14 cellular contexts compared by ENCODE assay signal in genomic region chr6:7171119-7171518, GRCh38.
A peak's percentile ranks its signal among the peaks of the same experiment; 100 is the strongest.
DNase-seq lines count a peak whose midpoint lies in the region; ATAC-seq and TF ChIP-seq lines count a peak whose summit lies in the region.
"Had no signal": no experiment of that assay in that cellular context is flagged by ENCODE, and none has a peak within 500 bp of the region (broad histone marks: within the 10 kb centered on the region; RNA-seq: fewer than 3 reads in every experiment).

No MANE protein-coding gene starts in this region.

- no peaks in the 10 kb centered on the region for H3K9me2 ChIP-seq in OCI-LY7 (ENCODE audit: insufficient read depth, low read length)

- H3K9me3 ChIP-seq in OCI-LY7 (ENCODE audit: low read length): no peaks in the 10 kb centered on the region
- no peaks in the 10 kb centered on the region for H3K9me3 ChIP-seq in subcutaneous abdominal adipose tissue (ENCODE audit: control insufficient read depth in 5 of 5, low read length in 5 of 5)
- no peaks in the 10 kb centered on the region; the same call in 1 of the 2 replicates for H3K9me3 ChIP-seq in HAP-1
- H3K9me3 ChIP-seq: esophagus squamous epithelium had no signal

- H3K4me2 ChIP-seq in OCI-LY7 (ENCODE audit: low read length): peak overlapping the region; percentile 32

- H3K4me3 Mint-ChIP-seq in activated CD4-positive, alpha-beta T cell treated with anti-CD3 and anti-CD28 coated beads for 36 hours: no peak overlapping the region
- H3K4me3 Mint-ChIP-seq: activated CD4-positive, alpha-beta T cell treated with anti-CD3 and anti-CD28 coated beads, Interleukin-2, amount 10 ng/mL, durations not matched to agents 7 days and 5 days had no signal

- TF ChIP-seq CTCF in OCI-LY7 (conservative IDR thresholded peaks at IDR 0.05; ENCODE audit: low read length) (no peak), GM13977 (IDR thresholded peaks at IDR 0.05; ENCODE audit: extremely low read depth, insufficient read depth, missing control alignments) (no peak)

- no peak overlapping the region for H3K27ac ChIP-seq in OCI-LY7 (ENCODE audit: low read depth, low read length, poor library complexity, severe bottlenecking)
- H3K27ac ChIP-seq in subcutaneous abdominal adipose tissue (ENCODE audit: low read depth, low read length): peak overlapping the region; percentile 97

- peaks cover 2% of the 10 kb centered on the region for H3K36me3 Mint-ChIP-seq in activated CD4-positive, alpha-beta T cell treated with anti-CD3 and anti-CD28 coated beads for 36 hours (ENCODE audit: low read depth)

- no peaks in the 10 kb centered on the region for H3K79me2 ChIP-seq in OCI-LY7 (ENCODE audit: insufficient read depth, low read depth, low read length)

- H3K27me3 Mint-ChIP-seq in activated CD4-positive, alpha-beta T cell treated with anti-CD3 and anti-CD28 coated beads for 36 hours: no peaks in the 10 kb centered on the region
- H3K27me3 Mint-ChIP-seq: activated CD4-positive, alpha-beta T cell treated with anti-CD3 and anti-CD28 coated beads, Interleukin-2, amount 10 ng/mL, durations not matched to agents 7 days and 5 days had no signal

- no peaks in the 10 kb centered on the region for H3K27me3 ChIP-seq in subcutaneous abdominal adipose tissue (ENCODE audit: control insufficient read depth in 5 of 5, insufficient read depth in 4 of 5, low read length in 5 of 5)
- H3K27me3 ChIP-seq in HAP-1 (ENCODE audit: low read depth): no peaks in the 10 kb centered on the region
- H3K27me3 ChIP-seq: esophagus squamous epithelium had no signal

- intact Hi-C loops in activated CD4-positive, alpha-beta T cell treated with anti-CD3 and anti-CD28 coated beads for 36 hours (cut with DNase I, micrococcal nuclease): no loop called here
- intact Hi-C loops in OCI-LY7 (cut with micrococcal nuclease; ENCODE audit: unreplicated experiment): loop anchor here (2.0 kb wide), 1 partner anchor 68 kb away; no protein-coding TSS in a partner anchor

- H3K4me1 ChIP-seq in OCI-LY7 (ENCODE audit: insufficient read depth, low read length, poor library complexity, severe bottlenecking) (peaks cover 16% of the 10 kb centered on the region), subcutaneous abdominal adipose tissue (ENCODE audit: control insufficient read depth in 5 of 5, insufficient read depth in 5 of 5, low read length in 5 of 5) (peaks cover 23 to 93% (median 82%) of the 10 kb centered on the region in 5 donors), HAP-1 (peaks cover 16% of the 10 kb centered on the region)

- H3K9ac ChIP-seq in subcutaneous abdominal adipose tissue (ENCODE audit: low read length in 5 of 5): peak overlapping the region in 1 of 5 donors; percentile 1

- no peaks in the 10 kb centered on the region for H3K36me3 ChIP-seq in OCI-LY7 (ENCODE audit: insufficient read depth, low read length)
- no peaks in the 10 kb centered on the region for H3K36me3 ChIP-seq in subcutaneous abdominal adipose tissue (ENCODE audit: control insufficient read depth in 5 of 5, insufficient read depth in 5 of 5, low read length in 5 of 5)
- H3K36me3 ChIP-seq in HAP-1 (replicated peaks): no peaks in the 10 kb centered on the region

- H3K4me3 ChIP-seq in OCI-LY7 (ENCODE audit: low read depth, low read length, poor library complexity, severe bottlenecking) (no peak overlapping the region), subcutaneous abdominal adipose tissue (ENCODE audit: low read depth in 1 of 5, low read length in 5 of 5) (no peak overlapping the region), HAP-1 (no peak overlapping the region)
- H3K4me3 ChIP-seq: esophagus squamous epithelium had no signal

- DNase-seq in activated CD4-positive, alpha-beta T cell treated with anti-CD3 and anti-CD28 coated beads for 36 hours: no peak
- DNase-seq in activated CD4-positive, alpha-beta T cell treated with anti-CD3 and anti-CD28 coated beads, Interleukin-2, amount 50 U/mL, for 4 hours: no peak
- DNase-seq in OCI-LY7 (ENCODE audit: low spot score) (peak; percentile 38), left kidney (ENCODE audit: low read depth, low spot score) (peak; percentile 77), NCI-H2171 (lab: John Stamatoyannopoulos, UW) (no peak), GM13977 (ENCODE audit: low spot score) (no peak), HAP-1 (ENCODE audit: low spot score in 2 of 2) (no peak)
- DNase-seq: activated CD4-positive, alpha-beta T cell treated with anti-CD3 and anti-CD28 coated beads, Interleukin-2, amount 10 ng/mL, durations not matched to agents 7 days and 5 days; cerebellar nuclear complex; DMS153; esophagus squamous epithelium; NCI-H2227 treated with DMSO at 0.1 percent for 48 hours; T-helper 2 cell had no signal

- H3K9me3 Mint-ChIP-seq in activated CD4-positive, alpha-beta T cell treated with anti-CD3 and anti-CD28 coated beads for 36 hours (ENCODE audit: low read depth): no peaks in the 10 kb centered on the region
- H3K9me3 Mint-ChIP-seq: activated CD4-positive, alpha-beta T cell treated with anti-CD3 and anti-CD28 coated beads, Interleukin-2, amount 10 ng/mL, durations not matched to agents 7 days and 5 days had no signal

- H2AFZ ChIP-seq in OCI-LY7 (ENCODE audit: low read length): no peak overlapping the region

- peaks cover 21% of the 10 kb centered on the region for H3K4me1 Mint-ChIP-seq in activated CD4-positive, alpha-beta T cell treated with anti-CD3 and anti-CD28 coated beads for 36 hours

- peak overlapping the region; percentile 29 for H3K27ac Mint-ChIP-seq in activated CD4-positive, alpha-beta T cell treated with anti-CD3 and anti-CD28 coated beads for 36 hours
- H3K27ac Mint-ChIP-seq: activated CD4-positive, alpha-beta T cell treated with anti-CD3 and anti-CD28 coated beads, Interleukin-2, amount 10 ng/mL, durations not matched to agents 7 days and 5 days had no signal

- POLR2A ChIA-PET in activated CD4-positive, alpha-beta T cell treated with anti-CD3 and anti-CD28 coated beads for 36 hours (lab: Charles Lee): interaction anchor here (0.6 kb wide), 1 partner anchor 49 kb away, joined by 4 read pairs; no protein-coding TSS in a partner anchor
- POLR2A ChIA-PET in OCI-LY7 (lab: Charles Lee): no interaction called here

- in situ Hi-C loops in GM13977 (cut with MboI; ENCODE audit: low pct_unique_long_range_greater_than_20kb, low sequenced_read_pairs, unreplicated experiment) (no loop called here), HAP-1 (cut with MboI; ENCODE audit: low sequenced_read_pairs) (no loop called here)

- CTCF ChIA-PET in activated CD4-positive, alpha-beta T cell treated with anti-CD3 and anti-CD28 coated beads for 36 hours (lab: Charles Lee): no interaction called here
- CTCF ChIA-PET in OCI-LY7 (lab: Charles Lee; ENCODE audit: unreplicated experiment): no interaction called here

- ATAC-seq in activated CD4-positive, alpha-beta T cell treated with anti-CD3 and anti-CD28 coated beads for 36 hours: no peak

- peaks cover 14% of the 10 kb centered on the region; the same call in 1 of the 2 replicates for H4K20me1 ChIP-seq in OCI-LY7 (ENCODE audit: insufficient read depth, low read length)

- no TSS peak for BruUV-seq in OCI-LY7 (replicated peaks; lab: Mats Ljungman, UMichigan)

Comparison
In these comparisons a context has a peak if more than half of its experiments do, and no peak if none do; other contexts are left out.
1. DNase-seq: peak in OCI-LY7 (single experiment) and left kidney (single experiment); none in activated CD4-positive, alpha-beta T cell treated with anti-CD3 and anti-CD28 coated beads for 36 hours (single experiment), activated CD4-positive, alpha-beta T cell treated with anti-CD3 and anti-CD28 coated beads, Interleukin-2, amount 50 U/mL, for 4 hours (0 of 2), NCI-H2171 (single experiment), GM13977 (single experiment) and HAP-1 (0 of 2).